Comparison of ENCODE assay signal across 11 cellular contexts in genomic region chr2:112253261-112253807, GRCh38. TPM values are rescaled to one million over a fixed set of nuclear protein-coding genes. Genes with fewer than 3 reads are reported as not detected.
DNase-seq lines count a peak whose midpoint lies in the region; ATAC-seq and TF ChIP-seq lines count a peak whose summit lies in the region.
"Had no signal": no experiment of that assay in that cellular context is flagged by ENCODE, and none has a peak within 500 bp of the region (broad histone marks: within the 10 kb centered on the region; RNA-seq: fewer than 3 reads in every experiment).

No MANE protein-coding gene starts in this region.

- H3K27me3 ChIP-seq in BLaER1, result no peaks in the 10 kb centered on the region
- H3K27me3 ChIP-seq in DOHH2 (ENCODE audit: control insufficient read depth, low read length), result no peaks in the 10 kb centered on the region
- H3K27me3 ChIP-seq in PC-3 (ENCODE audit: low read length), result no peaks in the 10 kb centered on the region
- H3K27me3 ChIP-seq: uterus had no signal

- H2AFZ ChIP-seq in PC-3 (ENCODE audit: low read length), result no peak overlapping the region

- H3K9ac ChIP-seq in BLaER1 (no peak overlapping the region), PC-3 (ENCODE audit: low read length) (no peak overlapping the region)

- H3K36me3 ChIP-seq in BLaER1 (peaks cover 34% of the 10 kb centered on the region), DOHH2 (ENCODE audit: control insufficient read depth, low read length) (peaks cover 57% of the 10 kb centered on the region), PC-3 (ENCODE audit: low read depth, low read length) (no peaks in the 10 kb centered on the region; the same call in 1 of the 2 replicates)
- H3K36me3 ChIP-seq: uterus had no signal

- H4K20me1 ChIP-seq in BLaER1, result peaks cover 13% of the 10 kb centered on the region; the same call in 1 of the 2 replicates
- no peaks in the 10 kb centered on the region for H4K20me1 ChIP-seq in DOHH2 (ENCODE audit: control insufficient read depth, insufficient read depth, low read depth, low read length)
- no peaks in the 10 kb centered on the region for H4K20me1 ChIP-seq in PC-3 (ENCODE audit: low read length)

- DNase-seq in PC-3 (no peak), fibroblast of mammary gland (ENCODE audit: low read depth) (peak; percentile 25)
- DNase-seq: caudate nucleus, NCI-H187, SHP77, uterus had no signal

- H3K27ac ChIP-seq in BLaER1, result no peak overlapping the region
- no peak overlapping the region for H3K27ac ChIP-seq in DOHH2 (ENCODE audit: low read depth, low read length)
- H3K27ac ChIP-seq in PC-3 (ENCODE audit: low read length), result no peak overlapping the region

- BruUV-seq in PC-3 (replicated peaks; lab: Mats Ljungman, UMichigan), result no TSS peak

- H3K4me2 ChIP-seq in BLaER1 (peak overlapping the region; percentile 89), DOHH2 (ENCODE audit: low read length) (peak overlapping the region; percentile 76), PC-3 (ENCODE audit: low read length) (peak overlapping the region; percentile 90)

- H3K9me3 ChIP-seq in BLaER1, result peaks cover 13% of the 10 kb centered on the region
- H3K9me3 ChIP-seq in DOHH2 (ENCODE audit: control insufficient read depth, insufficient read depth, low read length), result no peaks in the 10 kb centered on the region
- no peaks in the 10 kb centered on the region for H3K9me3 ChIP-seq in PC-3 (ENCODE audit: low read length)
- H3K9me3 ChIP-seq: uterus had no signal

- H3F3A ChIP-seq in DOHH2 (ENCODE audit: control insufficient read depth, insufficient read depth), result no peaks in the 10 kb centered on the region; the same call in 1 of the 2 replicates
- no peaks in the 10 kb centered on the region for H3F3A ChIP-seq in PC-3 (ENCODE audit: low read length, unreplicated experiment)

- ATAC-seq in PC-3, result no peak
- ATAC-seq in HG02840 (IDR thresholded peaks at IDR 0.05; ENCODE audit: low FRiP score, unreplicated experiment), result no peak
- ATAC-seq in HG02571 (IDR thresholded peaks at IDR 0.05; ENCODE audit: unreplicated experiment), result no peak
- ATAC-seq in HG03439 (IDR thresholded peaks at IDR 0.05; ENCODE audit: unreplicated experiment), result no peak

- POLR2A ChIA-PET in PC-3 (lab: Charles Lee; ENCODE audit: unreplicated experiment), result interaction anchor here (0.7 kb wide), 1 partner anchor 555 kb away, joined by 3 read pairs; no protein-coding TSS in a partner anchor

- no peak for TF ChIP-seq CTCF in DOHH2 (IDR thresholded peaks at IDR 0.05; ENCODE audit: low read depth, low read length, poor library complexity, severe bottlenecking)
- TF ChIP-seq CTCF in PC-3 (conservative IDR thresholded peaks at IDR 0.05; ENCODE audit: low read depth, low read length), result no peak
- no peak for TF ChIP-seq CTCF in fibroblast of mammary gland (conservative IDR thresholded peaks at IDR 0.05; ENCODE audit: control insufficient read depth, insufficient read depth, low read depth, low read length)

- H3K4me3 ChIP-seq in BLaER1 (no peak overlapping the region), DOHH2 (ENCODE audit: low read length) (peak overlapping the region; percentile 96), PC-3 (ENCODE audit: low read length) (peak overlapping the region; percentile 88), fibroblast of mammary gland (ENCODE audit: control insufficient read depth, low read depth, low read length) (no peak overlapping the region)

- no peaks in the 10 kb centered on the region for H3K9me2 ChIP-seq in DOHH2 (replicated peaks; ENCODE audit: control insufficient read depth, low read length)
- no peaks in the 10 kb centered on the region for H3K9me2 ChIP-seq in PC-3 (replicated peaks; ENCODE audit: low read length)

- CTCF ChIA-PET in PC-3 (lab: Charles Lee), result no interaction called here

- H3K79me2 ChIP-seq in DOHH2 (ENCODE audit: control insufficient read depth, low read length) (peaks cover 53% of the 10 kb centered on the region), PC-3 (ENCODE audit: low read length) (peaks cover 48% of the 10 kb centered on the region)

- peaks cover 31% of the 10 kb centered on the region for H3K4me1 ChIP-seq in BLaER1
- H3K4me1 ChIP-seq in DOHH2 (ENCODE audit: control insufficient read depth, low read length), result peaks cover 42% of the 10 kb centered on the region
- peaks cover 16% of the 10 kb centered on the region; the same call in 1 of the 2 replicates for H3K4me1 ChIP-seq in PC-3 (ENCODE audit: insufficient read depth, low read length)
- H3K4me1 ChIP-seq: uterus had no signal

- intact Hi-C loops in PC-3 (cut with micrococcal nuclease), result loop anchor here (10.0 kb wide), 2 partner anchors 181 to 369 kb away; partner anchors contain the start of genes ANAPC1 and RGPD8

RNA-seq across cellular contexts. Expression of gene ZC3H8, which starts 1.5 kb away (rescaled TPM):
- 13.1 and 17.0 TPM in 2 replicates for total RNA-seq in PC-3 (2014; rRNA removed)

RNA-seq across cellular contexts. Expression of gene ZC3H6, which starts 22.1 kb away (rescaled TPM):
- 1.3 TPM in 2 replicates for total RNA-seq in PC-3 (2014; rRNA removed)

Comparison
In these comparisons a context has a peak if more than half of its experiments do, and no peak if none do; other contexts are left out.
1. H3K4me3 ChIP-seq: peak in DOHH2 (single experiment) and PC-3 (single experiment); none in BLaER1 (single experiment) and fibroblast of mammary gland (single experiment).
2. Peak in every context shown above with its lines, with median percentiles within 50 percentile points of each other: H3K4me2 ChIP-seq.